18 cellular contexts compared by ENCODE assay signal in genomic region chr18:36403896-36404824, GRCh38.
DNase-seq lines count a peak whose midpoint lies in the region; ATAC-seq and TF ChIP-seq lines count a peak whose summit lies in the region.
"Had no signal": no experiment of that assay in that cellular context is flagged by ENCODE, and none has a peak within 500 bp of the region (broad histone marks: within the 10 kb centered on the region; RNA-seq: fewer than 3 reads in every experiment).

No MANE protein-coding gene starts in this region.

- H3K9me3 ChIP-seq in right cardiac atrium (ENCODE audit: control insufficient read depth, low read length) (no peaks in the 10 kb centered on the region), breast epithelium (no peaks in the 10 kb centered on the region)
- H3K9me3 ChIP-seq: Caco-2 had no signal

- H3K27me3 ChIP-seq in right cardiac atrium (ENCODE audit: control insufficient read depth, insufficient read depth) (no peaks in the 10 kb centered on the region), breast epithelium (no peaks in the 10 kb centered on the region)

- H3K27ac ChIP-seq in right cardiac atrium (ENCODE audit: low read length) (peak overlapping the region; percentile 71), breast epithelium (no peak overlapping the region)
- H3K27ac ChIP-seq: HL-60, SK-N-MC had no signal

- TF ChIP-seq POLR2A in breast epithelium (IDR thresholded peaks at IDR 0.05): no peak

- H3K36me3 ChIP-seq in breast epithelium: no peaks in the 10 kb centered on the region

- peak; percentile 25 to 41 for ATAC-seq in right cardiac atrium
- ATAC-seq: K562 had no signal

- no peak overlapping the region for H3K27ac Mint-ChIP-seq in T-helper 2 cell treated with Interferon-gamma antibody and Interleukin-4, amounts not matched to agents 5 μg/mL and 100 μg/mL, for 36 hours

- H3K27me3 Mint-ChIP-seq in T-helper 2 cell treated with Interferon-gamma antibody and Interleukin-4, amounts not matched to agents 5 μg/mL and 100 μg/mL, for 36 hours (ENCODE audit: low read depth): no peaks in the 10 kb centered on the region

- WGBS in right cardiac atrium: 79% methylated on average over 6 of the region's 6 CpGs

- no peak overlapping the region for H3K4me3 ChIP-seq in epithelial cell of esophagus (ENCODE audit: low read length)
- H3K4me3 ChIP-seq in right cardiac atrium (ENCODE audit: low read length): no peak overlapping the region
- no peak overlapping the region for H3K4me3 ChIP-seq in breast epithelium
- H3K4me3 ChIP-seq: K562, SK-N-MC had no signal

- H3K9me3 Mint-ChIP-seq in T-helper 2 cell treated with Interferon-gamma antibody and Interleukin-4, amounts not matched to agents 5 μg/mL and 100 μg/mL, for 36 hours: no peaks in the 10 kb centered on the region

- H3K4me3 Mint-ChIP-seq in T-helper 2 cell treated with Interferon-gamma antibody and Interleukin-4, amounts not matched to agents 5 μg/mL and 100 μg/mL, for 36 hours: no peak overlapping the region

- TF ChIP-seq CTCF in epithelial cell of esophagus (IDR thresholded peaks at IDR 0.05; ENCODE audit: insufficient read depth, low read depth, low read length, missing control alignments) (no peak), breast epithelium (IDR thresholded peaks at IDR 0.05) (no peak)

- no peaks in the 10 kb centered on the region for H3K4me1 ChIP-seq in right cardiac atrium (ENCODE audit: control insufficient read depth, insufficient read depth, low read length)
- H3K4me1 ChIP-seq in breast epithelium: no peaks in the 10 kb centered on the region
- H3K4me1 ChIP-seq: Caco-2 had no signal

- intact Hi-C loops in right cardiac atrium (cut with DNase I): no loop called here
- intact Hi-C loops in breast epithelium (cut with DNase I; ENCODE audit: low total_unique reads): loop anchor here (1.0 kb wide), 1 partner anchor 23 kb away; no protein-coding TSS in a partner anchor

- DNase-seq in DMS 273 treated with DMSO at 0.1 percent for 48 hours (lab: John Stamatoyannopoulos, UW): peak; percentile 56
- DNase-seq in NCI-H2171 (lab: John Stamatoyannopoulos, UW): peak; percentile 22
- peak; percentile 36 for DNase-seq in epithelial cell of esophagus (ENCODE audit: low read depth)
- DNase-seq in right cardiac atrium: no peak
- no peak for DNase-seq in T-helper 2 cell treated with Interferon-gamma antibody and Interleukin-4, amounts not matched to agents 5 μg/mL and 100 μg/mL, for 36 hours (ENCODE audit: low spot score)
- no peak for DNase-seq in dedifferentiated amniotic fluid mesenchymal stem cell (ENCODE audit: extremely low spot score)
- DNase-seq in stimulated activated CD4-positive, alpha-beta T cell treated with anti-CD3 and anti-CD28 coated beads, Interleukin-2, amount 100 ng/mL, for 24 hours: no peak
- no peak for DNase-seq in breast epithelium (ENCODE audit: low spot score in 2 of 2)
- DNase-seq: AML-193; Caco-2; DMS79; GOT3; NCI-H1048; NK-92 treated with Interleukin-12 subunit alpha and Interleukin-12 subunit beta, amount 100 ng/mL, for 24 hours; OCI-M1 had no signal

- H3K4me1 Mint-ChIP-seq in T-helper 2 cell treated with Interferon-gamma antibody and Interleukin-4, amounts not matched to agents 5 μg/mL and 100 μg/mL, for 36 hours (ENCODE audit: low read depth): no peaks in the 10 kb centered on the region

- no peaks in the 10 kb centered on the region for H3K36me3 Mint-ChIP-seq in T-helper 2 cell treated with Interferon-gamma antibody and Interleukin-4, amounts not matched to agents 5 μg/mL and 100 μg/mL, for 36 hours (ENCODE audit: low read depth)

Comparison
In these comparisons a context has a peak if more than half of its experiments do, and no peak if none do; other contexts are left out.
1. DNase-seq: peak in DMS 273 treated with DMSO at 0.1 percent for 48 hours (single experiment), NCI-H2171 (single experiment) and epithelial cell of esophagus (single experiment); none in right cardiac atrium (0 of 3), T-helper 2 cell treated with Interferon-gamma antibody and Interleukin-4, amounts not matched to agents 5 μg/mL and 100 μg/mL, for 36 hours (single experiment), dedifferentiated amniotic fluid mesenchymal stem cell (single experiment), stimulated activated CD4-positive, alpha-beta T cell treated with anti-CD3 and anti-CD28 coated beads, Interleukin-2, amount 100 ng/mL, for 24 hours (0 of 2) and breast epithelium (0 of 2).